9 cellular contexts compared by ENCODE assay signal in genomic region chr2:217789736-217790181, GRCh38.
A peak's percentile ranks its signal among the peaks of the same experiment; 100 is the strongest.
DNase-seq lines count a peak whose midpoint lies in the region; ATAC-seq and TF ChIP-seq lines count a peak whose summit lies in the region.
"Had no signal": no experiment of that assay in that cellular context is flagged by ENCODE, and none has a peak within 500 bp of the region (broad histone marks: within the 10 kb centered on the region; RNA-seq: fewer than 3 reads in every experiment).

No MANE protein-coding gene starts in this region.

- no peak for ATAC-seq in SK-N-SH treated with all-trans-retinoic acid at 6 μM for 48 hours

- no peaks in the 10 kb centered on the region for H3K9me3 ChIP-seq in osteoblast (ENCODE audit: low read depth, low read length)

- H3K4me3 ChIP-seq in GM08714 (ENCODE audit: low read length) = peak overlapping the region; percentile 46; the same call in 1 of the 2 replicates
- H3K4me3 ChIP-seq in coronary artery = peak overlapping the region; percentile 17
- no peak overlapping the region for H3K4me3 ChIP-seq in osteoblast (ENCODE audit: insufficient read depth, low read length)
- H3K4me3 ChIP-seq: neural progenitor cell had no signal

- no peaks in the 10 kb centered on the region for H3K79me2 ChIP-seq in osteoblast (ENCODE audit: insufficient read depth, low read length)

- no peak for TF ChIP-seq CTCF in coronary artery (IDR thresholded peaks at IDR 0.05)
- no peak for TF ChIP-seq CTCF in osteoblast (IDR thresholded peaks at IDR 0.05; ENCODE audit: extremely low read depth, low read depth, low read length)

- H3K27ac ChIP-seq in coronary artery = peak overlapping the region in 1 of 2 donors; percentile 73
- peak overlapping the region; percentile 29 for H3K27ac ChIP-seq in osteoblast (ENCODE audit: low read depth, low read length)
- H3K27ac ChIP-seq: neural progenitor cell had no signal

- H3K36me3 ChIP-seq in osteoblast (ENCODE audit: insufficient read depth, low read length) = no peaks in the 10 kb centered on the region
- H3K36me3 ChIP-seq: neural progenitor cell had no signal

- H2AFZ ChIP-seq in osteoblast (ENCODE audit: low read length) = no peak overlapping the region
- H2AFZ ChIP-seq: neural progenitor cell had no signal

- H3K4me1 ChIP-seq in osteoblast (ENCODE audit: insufficient read depth, low read length) = peaks cover 28% of the 10 kb centered on the region
- H3K4me1 ChIP-seq: neural progenitor cell had no signal

- H4K20me1 ChIP-seq in osteoblast (ENCODE audit: insufficient read depth, low read length) = no peaks in the 10 kb centered on the region

- H3K4me2 ChIP-seq in osteoblast (ENCODE audit: insufficient read depth, low read length) = peak overlapping the region; percentile 18
- H3K4me2 ChIP-seq: neural progenitor cell had no signal

- no peaks in the 10 kb centered on the region for H3K27me3 ChIP-seq in osteoblast (ENCODE audit: insufficient read depth, low read length)

- DNase-seq in NCI-H2107 treated with DMSO at 0.1 percent for 48 hours (lab: John Stamatoyannopoulos, UW; ENCODE audit: unreplicated experiment) (peak; percentile 50), coronary artery (ENCODE audit: low spot score) (no peak), osteoblast (ENCODE audit: insufficient read length, low spot score, missing footprints) (no peak), NCI-H524 treated with DMSO at 0.1 percent for 48 hours (lab: John Stamatoyannopoulos, UW) (no peak), COR-L47 (lab: John Stamatoyannopoulos, UW) (no peak), occipital lobe (lab: John Stamatoyannopoulos, UW) (no peak)

TF ChIP-seq in SK-N-SH treated with all-trans-retinoic acid at 6 μM for 48 hours, 23 proteins besides CTCF, POLR2A, EP300 and RAD21:
- TF ChIP-seq ESRRG (CRISPR knock-in tag; IDR thresholded peaks at IDR 0.05) (no peak), CSDC2 (CRISPR knock-in tag; IDR thresholded peaks at IDR 0.05) (no peak), SNAI2 (CRISPR knock-in tag; IDR thresholded peaks at IDR 0.05) (no peak), ZNF70 (CRISPR knock-in tag; IDR thresholded peaks at IDR 0.05) (no peak), TOX (CRISPR knock-in tag; IDR thresholded peaks at IDR 0.05; ENCODE audit: borderline replicate concordance) (no peak), OSR1 (CRISPR knock-in tag; IDR thresholded peaks at IDR 0.05) (no peak), ZNF565 (CRISPR knock-in tag; conservative IDR thresholded peaks at IDR 0.05; ENCODE audit: low read depth) (no peak), POU6F1 (CRISPR knock-in tag; IDR thresholded peaks at IDR 0.05; ENCODE audit: borderline replicate concordance, low read depth) (no peak), ZC3H10 (CRISPR knock-in tag; IDR thresholded peaks at IDR 0.05) (no peak), ISL1 (CRISPR knock-in tag; IDR thresholded peaks at IDR 0.05) (no peak), CSRNP3 (CRISPR knock-in tag; IDR thresholded peaks at IDR 0.05) (no peak), CREB5 (CRISPR knock-in tag; IDR thresholded peaks at IDR 0.05; ENCODE audit: low read depth) (no peak), ARNTL (CRISPR knock-in tag; IDR thresholded peaks at IDR 0.05; ENCODE audit: borderline replicate concordance, low read depth) (no peak), BACH2 (CRISPR knock-in tag; IDR thresholded peaks at IDR 0.05; ENCODE audit: borderline replicate concordance) (no peak), GLIS3 (CRISPR knock-in tag; IDR thresholded peaks at IDR 0.05) (no peak), RARB (CRISPR knock-in tag; IDR thresholded peaks at IDR 0.05) (no peak), PATZ1 (CRISPR knock-in tag; IDR thresholded peaks at IDR 0.05; ENCODE audit: borderline replicate concordance) (no peak)
